In the genomic region with DNA sequence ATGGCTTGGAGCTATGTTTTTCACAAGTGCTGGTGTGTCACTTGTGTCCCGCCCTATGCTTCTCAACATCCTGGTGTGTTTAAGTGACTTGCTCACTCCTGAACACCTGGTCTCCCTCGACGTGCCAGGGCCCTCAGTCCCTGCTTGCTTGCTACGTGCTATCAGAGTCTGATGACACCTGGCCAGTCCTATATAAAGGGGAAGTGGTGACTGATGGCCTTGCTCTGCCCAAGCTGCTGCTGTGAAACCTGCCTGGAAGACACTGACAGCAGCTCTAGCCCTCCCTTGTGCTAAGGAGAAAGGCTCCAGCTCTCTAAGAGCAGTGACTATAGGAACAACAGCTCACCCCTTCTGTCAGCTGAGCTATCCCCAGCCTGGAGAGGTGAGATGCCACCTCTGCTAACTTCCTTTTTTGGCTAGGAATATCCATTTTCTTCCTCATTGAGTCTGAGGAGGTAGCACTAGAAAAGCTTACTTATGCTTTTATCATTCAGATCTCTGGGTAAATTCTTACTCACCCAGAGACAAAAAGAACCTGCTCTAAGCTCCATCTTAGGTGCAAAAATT, we compare ENCODE assay signal across 18 cellular contexts.
A peak's percentile ranks its signal among the peaks of the same experiment; 100 is the strongest.
DNase-seq lines count a peak whose midpoint lies in the region; ATAC-seq, FAIRE-seq and TF ChIP-seq lines count a peak whose summit lies in the region.
"Had no signal": no experiment of that assay in that cellular context is flagged by ENCODE, and none has a peak within 500 bp of the region (broad histone marks: within the 10 kb centered on the region; RNA-seq: fewer than 3 reads in every experiment).

No MANE protein-coding gene starts in this region.

- H2AFZ ChIP-seq in GM12878 (ENCODE audit: control insufficient read depth, low read depth, low read length) = peak overlapping the region; percentile 3

- no peak for TF ChIP-seq CTCF in GM12865 (IDR thresholded peaks at IDR 0.05; ENCODE audit: insufficient read depth, low read depth, low read length, missing control alignments)
- TF ChIP-seq CTCF in GM12878 (IDR thresholded peaks at IDR 0.05 in 2 of 3, conservative IDR thresholded peaks at IDR 0.05 in 1 of 3; ENCODE audit: control insufficient read depth in 2 of 3, extremely low read depth in 1 of 3, insufficient read depth in 1 of 3, low read depth in 3 of 3, low read length in 3 of 3) = no peak

- TF ChIP-seq EP300 in GM12878 (IDR thresholded peaks at IDR 0.05; ENCODE audit: borderline replicate concordance in 1 of 2, control insufficient read depth in 1 of 2, low read depth in 2 of 2, low read length in 2 of 2) = no peak

- peaks cover 8% of the 10 kb centered on the region for H3K27me3 Mint-ChIP-seq in IgD-negative memory B cell
- H3K27me3 Mint-ChIP-seq: dendritic cell treated with granulocyte-macrophage colony-stimulating factor and Interleukin-4, amounts not matched to agents 40 ng/mL and 50 ng/mL, for 4 days; natural killer cell treated with Interleukin-12 subunit alpha and Interleukin-12 subunit beta and Interleukin-15 and Interleukin-18, amount 100 ng/mL, for 72 hours had no signal

- no peak overlapping the region for H3K4me2 ChIP-seq in GM12878 (ENCODE audit: control insufficient read depth, insufficient read depth)

- H3K27ac Mint-ChIP-seq in IgD-negative memory B cell = peak overlapping the region in 2 of 3 donors; percentile 7 to 36
- H3K27ac Mint-ChIP-seq: dendritic cell treated with granulocyte-macrophage colony-stimulating factor and Interleukin-4, amounts not matched to agents 40 ng/mL and 50 ng/mL, for 4 days; natural killer cell treated with Interleukin-12 subunit alpha and Interleukin-12 subunit beta and Interleukin-15 and Interleukin-18, amount 100 ng/mL, for 72 hours had no signal

- H4K20me1 ChIP-seq in GM12878 (ENCODE audit: control insufficient read depth, insufficient read depth) = no peaks in the 10 kb centered on the region

- FAIRE-seq in GM12878 (lab: Jason Lieb, UNC) = no peak
- FAIRE-seq: astrocyte had no signal

- RAD21 ChIA-PET in GM12878 (lab: Charles Lee; ENCODE audit: unreplicated experiment) = interaction anchor here (0.8 kb wide), 1 partner anchor 278 kb away, joined by 3 read pairs; no protein-coding TSS in a partner anchor

- H3K9ac ChIP-seq in GM12878 (ENCODE audit: control insufficient read depth, insufficient read depth, low read length) = no peak overlapping the region

- BruUV-seq in GM12878 (replicated peaks; lab: Mats Ljungman, UMichigan) = no TSS peak

- peaks cover 12 to 36% (median 27%) of the 10 kb centered on the region in 3 donors for H3K4me1 Mint-ChIP-seq in IgD-negative memory B cell

- H3K27me3 ChIP-seq in GM12878 (replicated peaks in 1 of 2; ENCODE audit: control insufficient read depth in 2 of 2, insufficient read depth in 2 of 2, low read length in 1 of 2) = no peaks in the 10 kb centered on the region
- H3K27me3 ChIP-seq: left lung had no signal

- POLR2A ChIA-PET in GM12878 (lab: Charles Lee) = no interaction called here

- H3K79me2 ChIP-seq in GM12878 (ENCODE audit: control insufficient read depth, insufficient read depth, low read length) = no peaks in the 10 kb centered on the region

- H3K4me3 Mint-ChIP-seq in IgD-negative memory B cell = peak overlapping the region in 2 of 4 donors; percentile 43 to 79
- H3K4me3 Mint-ChIP-seq: dendritic cell treated with granulocyte-macrophage colony-stimulating factor and Interleukin-4, amounts not matched to agents 40 ng/mL and 50 ng/mL, for 4 days had no signal

- intact Hi-C loops in GM12878 (cut with micrococcal nuclease; ENCODE audit: unreplicated experiment) (no loop called here), posterior cingulate gyrus (cut with DNase I) (no loop called here)

- peaks cover 2% of the 10 kb centered on the region; the same call in 1 of the 3 replicates for H3K9me3 ChIP-seq in GM12878 (replicated peaks; ENCODE audit: control insufficient read depth, insufficient read depth, low read length)
- H3K9me3 ChIP-seq: esophagus squamous epithelium had no signal

- CTCF ChIA-PET in GM12878 (lab: Yijun Ruan, JAX) = interaction anchor here (0.6 to 1.2 kb wide), 3 partner anchors 13 to 782 kb away, joined by 3 to 5 read pairs (median 3); no protein-coding TSS in a partner anchor

- SMC1A ChIA-PET in GM12878 (lab: Charles Lee; ENCODE audit: uncharacterized antibody, unreplicated experiment) = interaction anchor here (1.6 kb wide), 1 partner anchor 21 kb away, joined by 4 read pairs; no protein-coding TSS in a partner anchor

- H3K9me3 Mint-ChIP-seq in IgD-negative memory B cell = peaks cover 2 to 14% (median 7%) of the 10 kb centered on the region in 3 donors
- H3K9me3 Mint-ChIP-seq: natural killer cell treated with Interleukin-12 subunit alpha and Interleukin-12 subunit beta and Interleukin-15 and Interleukin-18, amount 100 ng/mL, for 72 hours had no signal

- DNase-seq in GM12865 (ENCODE audit: low read depth) (peak; percentile 11), GM12878 (ENCODE audit: low read depth, low spot score) (no peak), COLO829 (ENCODE audit: low spot score) (no peak), posterior cingulate gyrus (no peak), H4 (ENCODE audit: low spot score) (no peak)
- DNase-seq: activated CD4-positive, alpha-beta T cell treated with anti-CD3 and anti-CD28 coated beads, Interleukin-2, amount 50 U/mL, for 1 hour; DMS79 treated with DMSO at 0.1 percent for 48 hours; esophagus squamous epithelium; left lung; NCI-H2171; stimulated activated naive CD4-positive, alpha-beta T cell treated with Interleukin-2 at 50 U/mL for 16 hours had no signal

- 47% methylated on average over 4 of the region's 4 CpGs for WGBS in GM12878 (ENCODE audit: insufficient coverage, insufficient replicate concordance, low lambda C conversion rate, missing lambda C conversion rate)

- H3K4me3 ChIP-seq in GM12865 (ENCODE audit: low read depth, low read length) (no peak overlapping the region), GM12878 (no peak overlapping the region)
- H3K4me3 ChIP-seq: esophagus squamous epithelium, left lung had no signal

- TF ChIP-seq POLR2A in GM12878 (IDR thresholded peaks at IDR 0.05; ENCODE audit: low read depth, low read length) (no peak), GM18505 (IDR thresholded peaks at IDR 0.05; ENCODE audit: borderline replicate concordance, extremely low read depth, insufficient read depth, insufficient read length) (no peak)

- no peak overlapping the region for H3K27ac ChIP-seq in GM12878 (ENCODE audit: control insufficient read depth, insufficient read depth)
- H3K27ac ChIP-seq: esophagus squamous epithelium had no signal

- peaks cover 18% of the 10 kb centered on the region for H3K4me1 ChIP-seq in GM12878 (ENCODE audit: control insufficient read depth, insufficient read depth, low read length)

- no peaks in the 10 kb centered on the region for H3K36me3 Mint-ChIP-seq in IgD-negative memory B cell
- H3K36me3 Mint-ChIP-seq: natural killer cell treated with Interleukin-12 subunit alpha and Interleukin-12 subunit beta and Interleukin-15 and Interleukin-18, amount 100 ng/mL, for 72 hours had no signal

- no peaks in the 10 kb centered on the region for H3K36me3 ChIP-seq in GM12878 (ENCODE audit: control insufficient read depth in 2 of 2, insufficient read depth in 2 of 2, low read length in 1 of 2)
- H3K36me3 ChIP-seq: esophagus squamous epithelium, left lung had no signal

- in situ Hi-C loops in GM12878 (cut with MboI) = no loop called here

- no peak for TF ChIP-seq RAD21 in GM12878 (IDR thresholded peaks at IDR 0.05; ENCODE audit: insufficient read depth, low read depth, low read length)

- ATAC-seq in GM21529 (IDR thresholded peaks at IDR 0.05; ENCODE audit: unreplicated experiment) = peak; percentile 56
- peak; percentile 51 for ATAC-seq in GM12878
- no peak for ATAC-seq in GM18505 (IDR thresholded peaks at IDR 0.05; ENCODE audit: unreplicated experiment)
- ATAC-seq: left lung; natural killer cell treated with Interleukin-12 subunit alpha and Interleukin-12 subunit beta and Interleukin-15 and Interleukin-18, amount 100 ng/mL, for 72 hours; sciatic nerve had no signal

TF ChIP-seq in GM12878, 131 proteins besides CTCF, POLR2A, EP300 and RAD21 (continues in another document):
- no peak for TF ChIP-seq NRF1 (conservative IDR thresholded peaks at IDR 0.05; ENCODE audit: low read depth, low read length)
- TF ChIP-seq KLF5 (IDR thresholded peaks at IDR 0.05; ENCODE audit: partially characterized antibody) = no peak
- TF ChIP-seq, protein P1, sequence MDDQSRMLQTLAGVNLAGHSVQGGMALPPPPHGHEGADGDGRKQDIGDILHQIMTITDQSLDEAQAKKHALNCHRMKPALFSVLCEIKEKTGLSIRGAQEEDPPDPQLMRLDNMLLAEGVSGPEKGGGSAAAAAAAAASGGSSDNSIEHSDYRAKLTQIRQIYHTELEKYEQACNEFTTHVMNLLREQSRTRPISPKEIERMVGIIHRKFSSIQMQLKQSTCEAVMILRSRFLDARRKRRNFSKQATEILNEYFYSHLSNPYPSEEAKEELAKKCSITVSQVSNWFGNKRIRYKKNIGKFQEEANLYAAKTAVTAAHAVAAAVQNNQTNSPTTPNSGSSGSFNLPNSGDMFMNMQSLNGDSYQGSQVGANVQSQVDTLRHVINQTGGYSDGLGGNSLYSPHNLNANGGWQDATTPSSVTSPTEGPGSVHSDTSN (IDR thresholded peaks at IDR 0.05; ENCODE audit: insufficient replicate concordance, low read depth, low read length) = no peak
- TF ChIP-seq CHD1 (IDR thresholded peaks at IDR 0.05; ENCODE audit: low read depth, low read length) = no peak
- peak; percentile 84 for TF ChIP-seq SPI1 (IDR thresholded peaks at IDR 0.05; ENCODE audit: borderline replicate concordance, insufficient read depth, low read depth, low read length)
- TF ChIP-seq GATAD2B (conservative IDR thresholded peaks at IDR 0.05; ENCODE audit: low read depth) = no peak
- TF ChIP-seq POU2F2 (IDR thresholded peaks at IDR 0.05; ENCODE audit: borderline replicate concordance, low read depth, low read length) = no peak
- no peak for TF ChIP-seq SIN3A (IDR thresholded peaks at IDR 0.05; ENCODE audit: low read depth, low read length)
- no peak for TF ChIP-seq ZNF24 (IDR thresholded peaks at IDR 0.05)
